2 cellular contexts compared by ENCODE assay signal in the genomic region with DNA sequence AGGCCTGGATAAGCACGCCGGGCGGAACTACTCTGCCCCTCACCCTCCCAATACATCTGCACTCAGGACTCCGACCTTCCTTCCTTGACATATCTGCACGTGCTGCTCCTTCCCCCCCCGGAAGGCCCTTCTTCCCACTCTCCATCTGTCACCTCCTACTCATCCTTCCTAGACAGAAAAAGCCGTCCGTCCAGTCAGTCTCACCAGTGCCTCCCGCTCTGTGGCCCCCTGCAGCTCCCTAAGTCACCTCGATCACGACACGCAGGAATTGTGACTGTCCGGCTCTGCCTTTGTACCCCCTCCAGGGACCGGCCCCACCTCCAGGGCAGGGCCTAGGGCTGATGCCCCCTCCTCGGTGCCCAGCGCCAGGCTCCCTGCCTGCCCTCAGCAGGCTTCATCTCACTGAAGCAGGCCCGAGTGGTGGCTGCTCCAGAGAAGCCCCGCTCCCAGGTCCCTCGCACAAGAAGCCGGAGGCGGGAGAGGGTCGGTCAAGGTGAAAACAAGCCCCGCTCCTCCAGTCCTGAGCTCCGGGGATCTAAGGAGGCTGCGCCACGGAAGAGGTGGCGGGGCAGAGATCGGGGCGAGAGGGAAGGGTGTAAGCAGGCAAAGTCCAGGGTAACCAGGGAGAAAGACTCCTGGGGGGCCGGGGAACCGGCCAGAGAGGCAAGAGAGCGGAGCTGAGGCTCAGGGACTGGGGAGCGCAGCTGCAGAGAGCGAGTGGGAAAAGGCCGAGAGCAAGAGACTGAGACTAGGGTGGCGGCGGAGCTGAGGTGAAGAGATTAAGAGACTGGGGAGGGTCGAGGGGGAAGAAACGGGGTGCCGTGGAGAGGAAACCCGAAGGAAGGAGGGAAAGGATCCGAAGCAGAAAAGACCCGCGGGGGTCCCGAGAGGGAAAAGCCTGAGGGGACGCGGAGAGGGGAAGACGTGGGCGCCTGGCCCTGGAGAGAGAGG.
TF ChIP-seq lines count a peak whose summit lies in the region.

No MANE protein-coding gene starts in this region.

TF ChIP-seq in endothelial cell of umbilical vein, 7 proteins besides CTCF, POLR2A, EP300 and RAD21:
- TF ChIP-seq GATA2 (IDR thresholded peaks at IDR 0.05; ENCODE audit: insufficient read depth, insufficient read length, low read depth, low read length) (no peak), JUN (IDR thresholded peaks at IDR 0.05; ENCODE audit: borderline replicate concordance, insufficient read depth, insufficient read length, low read depth) (no peak), FOS (IDR thresholded peaks at IDR 0.05; ENCODE audit: borderline replicate concordance, insufficient read depth, low read length) (no peak), EZH2 (IDR thresholded peaks at IDR 0.05; ENCODE audit: borderline replicate concordance, low read depth, low read length, severe bottlenecking) (no peak), POLR2AphosphoS5 (IDR thresholded peaks at IDR 0.05; ENCODE audit: insufficient read depth, low read depth, low read length) (no peak)
- TF ChIP-seq, protein P1, sequence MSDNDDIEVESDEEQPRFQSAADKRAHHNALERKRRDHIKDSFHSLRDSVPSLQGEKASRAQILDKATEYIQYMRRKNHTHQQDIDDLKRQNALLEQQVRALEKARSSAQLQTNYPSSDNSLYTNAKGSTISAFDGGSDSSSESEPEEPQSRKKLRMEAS (IDR thresholded peaks at IDR 0.05; ENCODE audit: insufficient read depth, insufficient read length), result no peak

TF ChIP-seq in neural cell, 6 proteins besides CTCF, POLR2A, EP300 and RAD21:
- TF ChIP-seq POLR2AphosphoS5 (IDR thresholded peaks at IDR 0.05) (no peak), SMC3 (conservative IDR thresholded peaks at IDR 0.05; ENCODE audit: poor library complexity) (no peak), EZH2 (IDR thresholded peaks at IDR 0.05; ENCODE audit: borderline replicate concordance, insufficient read depth, low read length, poor library complexity, severe bottlenecking) (no peak), TAF1 (IDR thresholded peaks at IDR 0.05; ENCODE audit: low read depth) (no peak), MXI1 (conservative IDR thresholded peaks at IDR 0.05; ENCODE audit: poor library complexity, severe bottlenecking) (no peak)
- TF ChIP-seq, protein P2, sequence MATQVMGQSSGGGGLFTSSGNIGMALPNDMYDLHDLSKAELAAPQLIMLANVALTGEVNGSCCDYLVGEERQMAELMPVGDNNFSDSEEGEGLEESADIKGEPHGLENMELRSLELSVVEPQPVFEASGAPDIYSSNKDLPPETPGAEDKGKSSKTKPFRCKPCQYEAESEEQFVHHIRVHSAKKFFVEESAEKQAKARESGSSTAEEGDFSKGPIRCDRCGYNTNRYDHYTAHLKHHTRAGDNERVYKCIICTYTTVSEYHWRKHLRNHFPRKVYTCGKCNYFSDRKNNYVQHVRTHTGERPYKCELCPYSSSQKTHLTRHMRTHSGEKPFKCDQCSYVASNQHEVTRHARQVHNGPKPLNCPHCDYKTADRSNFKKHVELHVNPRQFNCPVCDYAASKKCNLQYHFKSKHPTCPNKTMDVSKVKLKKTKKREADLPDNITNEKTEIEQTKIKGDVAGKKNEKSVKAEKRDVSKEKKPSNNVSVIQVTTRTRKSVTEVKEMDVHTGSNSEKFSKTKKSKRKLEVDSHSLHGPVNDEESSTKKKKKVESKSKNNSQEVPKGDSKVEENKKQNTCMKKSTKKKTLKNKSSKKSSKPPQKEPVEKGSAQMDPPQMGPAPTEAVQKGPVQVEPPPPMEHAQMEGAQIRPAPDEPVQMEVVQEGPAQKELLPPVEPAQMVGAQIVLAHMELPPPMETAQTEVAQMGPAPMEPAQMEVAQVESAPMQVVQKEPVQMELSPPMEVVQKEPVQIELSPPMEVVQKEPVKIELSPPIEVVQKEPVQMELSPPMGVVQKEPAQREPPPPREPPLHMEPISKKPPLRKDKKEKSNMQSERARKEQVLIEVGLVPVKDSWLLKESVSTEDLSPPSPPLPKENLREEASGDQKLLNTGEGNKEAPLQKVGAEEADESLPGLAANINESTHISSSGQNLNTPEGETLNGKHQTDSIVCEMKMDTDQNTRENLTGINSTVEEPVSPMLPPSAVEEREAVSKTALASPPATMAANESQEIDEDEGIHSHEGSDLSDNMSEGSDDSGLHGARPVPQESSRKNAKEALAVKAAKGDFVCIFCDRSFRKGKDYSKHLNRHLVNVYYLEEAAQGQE (IDR thresholded peaks at IDR 0.05; ENCODE audit: borderline replicate concordance), result no peak
TF ChIP-seq in neural cell: peak in this region for 0.
